ENCODE assay signal across 27 cellular contexts in the genomic region with DNA sequence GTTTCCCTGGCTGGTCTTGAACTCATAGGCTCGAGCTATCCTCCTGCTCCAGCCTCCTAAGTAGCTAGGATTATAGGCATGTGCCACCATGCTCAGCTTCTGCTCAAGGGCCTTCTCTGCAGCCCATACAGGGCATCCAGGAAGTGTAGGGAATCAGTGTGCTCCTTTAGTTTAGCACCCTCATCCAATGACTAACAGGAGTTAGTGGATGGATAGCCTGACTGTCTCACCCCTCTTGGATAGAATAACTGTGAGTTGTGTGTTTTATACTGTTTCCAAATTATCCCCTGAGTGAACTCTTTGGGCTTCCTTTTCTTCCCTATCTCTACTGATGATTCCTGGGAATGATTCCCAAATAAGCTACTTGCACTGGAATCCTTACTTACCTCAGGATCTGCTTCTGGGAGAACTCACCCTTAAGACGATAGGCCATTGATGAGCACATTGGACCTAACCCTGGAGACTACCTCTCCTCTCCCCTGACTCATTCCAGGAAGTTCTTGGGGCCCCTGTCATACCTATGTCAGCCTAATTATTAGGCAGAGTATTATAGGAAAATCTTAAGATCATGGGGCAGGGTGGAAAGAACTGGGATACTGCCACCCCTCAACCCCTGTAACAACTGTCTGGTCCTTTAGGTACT. TPM values are rescaled to one million over a fixed set of nuclear protein-coding genes. Genes with fewer than 3 reads are reported as not detected.
"Had no signal": no experiment of that assay in that cellular context is flagged by ENCODE, and none has a peak within 500 bp of the region (broad histone marks: within the 10 kb centered on the region; RNA-seq: fewer than 3 reads in every experiment).

No MANE protein-coding gene starts in this region.

- H3K36me3 ChIP-seq: esophagus squamous epithelium, ovary, right lobe of liver, transverse colon had no signal

- H3K27ac Mint-ChIP-seq: activated CD4-positive, alpha-beta T cell treated with anti-CD3 and anti-CD28 coated beads, Interleukin-2, amount 10 ng/mL, durations not matched to agents 7 days and 5 days; activated CD8-positive, alpha-beta T cell treated with anti-CD3 and anti-CD28 coated beads for 36 hours; mesothelial cell of epicardium; naive thymus-derived CD4-positive, alpha-beta T cell; progenitor cell of endocrine pancreas had no signal

- H3K27ac ChIP-seq: body of pancreas, esophagus squamous epithelium, ovary, right lobe of liver, testis, transverse colon, WERI-Rb-1 had no signal

- ATAC-seq: activated CD4-positive, CD25-positive, alpha-beta regulatory T cell treated with anti-CD3 and anti-CD28 coated beads, Interleukin-2, amount 50 U/mL, for 24 hours; activated CD8-positive, alpha-beta T cell treated with anti-CD3 and anti-CD28 coated beads for 36 hours; activated naive CD4-positive, alpha-beta T cell treated with anti-CD3 and anti-CD28 coated beads, Interleukin-2, amount 50 U/mL, for 72 hours; activated T-cell treated with anti-CD3 and anti-CD28 coated beads, Interleukin-2, amount 50 U/mL, for 4 hours; body of pancreas; naive thymus-derived CD4-positive, alpha-beta T cell; right lobe of liver; stimulated activated naive CD8-positive, alpha-beta T cell treated with anti-CD3 and anti-CD28 coated beads, Interleukin-15, Interleukin-2, amounts not matched to agents 100 U/mL and 50 U/mL, for 24 hours had no signal

- H3K27me3 ChIP-seq: body of pancreas, esophagus squamous epithelium, ovary, right lobe of liver, testis, transverse colon had no signal

- H3K9me3 ChIP-seq: body of pancreas, ovary, right lobe of liver, testis had no signal

- H3K4me3 Mint-ChIP-seq: activated CD4-positive, alpha-beta T cell treated with anti-CD3 and anti-CD28 coated beads, Interleukin-2, amount 10 ng/mL, durations not matched to agents 7 days and 5 days; activated CD8-positive, alpha-beta T cell treated with anti-CD3 and anti-CD28 coated beads for 36 hours; activated T-cell treated with anti-CD3 and anti-CD28 coated beads, Interleukin-2, amount 50 U/mL, for 4 hours; mesothelial cell of epicardium; naive thymus-derived CD4-positive, alpha-beta T cell; T-helper 1 cell treated with Interleukin-12 subunit alpha and Interleukin-12 subunit beta and Interleukin-4 antibody, amounts not matched to agents 30 μg/mL and 1 μg/mL, for 36 hours had no signal

- H3K4me1 ChIP-seq: esophagus squamous epithelium, right lobe of liver, testis, transverse colon had no signal

- FAIRE-seq: endothelial cell of umbilical vein, frontal cortex, TTC549 had no signal

- H3K9me3 Mint-ChIP-seq: activated naive CD4-positive, alpha-beta T cell treated with anti-CD3 and anti-CD28 coated beads, Interleukin-2, amount 50 U/mL, for 72 hours had no signal

- H3K4me3 ChIP-seq: body of pancreas, esophagus squamous epithelium, ovary, right lobe of liver, testis, transverse colon had no signal

- H3K4me1 Mint-ChIP-seq: activated CD4-positive, alpha-beta T cell treated with anti-CD3 and anti-CD28 coated beads, Interleukin-2, amount 10 ng/mL, durations not matched to agents 7 days and 5 days; mesothelial cell of epicardium; naive thymus-derived CD4-positive, alpha-beta T cell had no signal

- H3K27me3 Mint-ChIP-seq: activated CD4-positive, alpha-beta T cell treated with anti-CD3 and anti-CD28 coated beads, Interleukin-2, amount 10 ng/mL, durations not matched to agents 7 days and 5 days; activated CD8-positive, alpha-beta T cell treated with anti-CD3 and anti-CD28 coated beads for 36 hours; naive thymus-derived CD4-positive, alpha-beta T cell; progenitor cell of endocrine pancreas had no signal

- DNase-seq: activated CD4-positive, alpha-beta T cell treated with anti-CD3 and anti-CD28 coated beads, Interleukin-2, amount 10 ng/mL, durations not matched to agents 7 days and 5 days; activated CD8-positive, alpha-beta T cell treated with anti-CD3 and anti-CD28 coated beads for 36 hours; activated T-cell treated with anti-CD3 and anti-CD28 coated beads, Interleukin-2, amount 50 U/mL, for 4 hours; anterior cingulate cortex; central memory CD4-positive, alpha-beta T cell; esophagus squamous epithelium; naive thymus-derived CD4-positive, alpha-beta T cell; ovary; right lobe of liver; stimulated activated CD4-positive, alpha-beta T cell treated with anti-CD3 and anti-CD28 coated beads, Interleukin-2, amount 100 ng/mL, for 48 hours; stimulated activated naive CD8-positive, alpha-beta T cell treated with anti-CD3 and anti-CD28 coated beads, Interleukin-15, Interleukin-2, amounts not matched to agents 100 U/mL and 50 U/mL, for 24 hours; T-helper 9 cell; testis; transverse colon; WERI-Rb-1 had no signal

RNA-seq across cellular contexts. Expression of a gene that starts 18.5 kb away (rescaled TPM):
- polyA plus RNA-seq: naive thymus-derived CD4-positive, alpha-beta T cell had no signal

RNA-seq across cellular contexts. Expression of a gene that starts 49.6 kb away (rescaled TPM):
- total RNA-seq: liver, right lobe of liver, skeletal muscle tissue, transverse colon, urinary bladder had no signal
- polyA plus RNA-seq: endothelial cell of umbilical vein, liver, urinary bladder had no signal
